Comparison of ENCODE assay signal across 8 cellular contexts in the genomic region with DNA sequence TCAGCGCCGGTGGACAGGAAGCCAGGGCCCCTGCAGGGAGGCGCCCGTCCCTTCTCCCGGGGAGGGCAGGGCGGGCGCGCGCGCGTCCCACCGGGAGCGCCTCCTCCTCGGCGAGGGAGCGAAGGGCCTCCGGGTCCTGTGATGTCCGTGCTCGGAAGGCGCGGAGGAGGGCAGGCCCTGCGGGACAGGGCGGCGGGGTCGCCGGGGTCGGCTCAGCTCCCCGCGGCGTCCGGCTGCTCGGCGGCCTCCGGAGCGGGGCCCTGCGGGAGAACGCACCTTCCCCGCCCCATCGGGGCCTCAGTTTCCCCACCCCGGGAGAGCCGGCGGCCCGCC. TPM values are rescaled to one million over a fixed set of nuclear protein-coding genes. Genes with fewer than 3 reads are reported as not detected.
A peak's percentile ranks its signal among the peaks of the same experiment; 100 is the strongest.
DNase-seq lines count a peak whose midpoint lies in the region; ATAC-seq and TF ChIP-seq lines count a peak whose summit lies in the region.

No MANE protein-coding gene starts in this region.

- no peaks in the 10 kb centered on the region for H3K36me3 ChIP-seq in neutrophil

- H3K4me1 ChIP-seq in neutrophil (ENCODE audit: control insufficient read depth in 1 of 2, insufficient read depth in 1 of 2, low read depth in 1 of 2, low read length in 1 of 2), result peaks cover 8 to 13% of the 10 kb centered on the region in 2 experiments

- no peaks in the 10 kb centered on the region for H3K9me3 Mint-ChIP-seq in activated B cell treated with CpG ODN at 0.5 μM for 24 hours

- H3K4me3 Mint-ChIP-seq in activated B cell treated with CpG ODN at 0.5 μM for 24 hours, result peak overlapping the region; percentile 81

- DNase-seq in CD1c-positive myeloid dendritic cell (ENCODE audit: extremely low spot score), result peak; percentile 50
- DNase-seq in activated B cell treated with CpG ODN at 0.5 μM for 24 hours, result no peak
- no peak for DNase-seq in fibroblast of mammary gland (ENCODE audit: low read depth)
- no peak for DNase-seq in cortex of kidney (lab: John Stamatoyannopoulos, UW)
- DNase-seq in foreskin melanocyte, result no peak

- H3K27me3 Mint-ChIP-seq in activated B cell treated with CpG ODN at 0.5 μM for 24 hours, result no peaks in the 10 kb centered on the region

- POLR2A ChIA-PET in activated B cell treated with CpG ODN at 0.5 μM for 24 hours (lab: Charles Lee), result interaction anchor here (0.6 to 2.1 kb wide), 17 partner anchors 11 to 695 kb away, joined by 3 to 18 read pairs (median 5); a partner anchor contains a TSS

- ATAC-seq in GM19372 (IDR thresholded peaks at IDR 0.05; ENCODE audit: low read depth, unreplicated experiment) (peak; percentile 13), HG03439 (IDR thresholded peaks at IDR 0.05; ENCODE audit: unreplicated experiment) (peak; percentile 19), activated B cell treated with CpG ODN at 0.5 μM for 24 hours (ENCODE audit: low read depth) (no peak)

- H3K9me3 ChIP-seq in neutrophil, result no peaks in the 10 kb centered on the region

- peaks cover 20% of the 10 kb centered on the region for H3K27me3 ChIP-seq in neutrophil

- H3K4me3 ChIP-seq in fibroblast of mammary gland (ENCODE audit: control insufficient read depth, low read depth, low read length), result peak overlapping the region; percentile 78
- peak overlapping the region; percentile 72 to 81 for H3K4me3 ChIP-seq in neutrophil (ENCODE audit: low read depth in 1 of 2, low read length in 1 of 2)

- H3K36me3 Mint-ChIP-seq in activated B cell treated with CpG ODN at 0.5 μM for 24 hours (ENCODE audit: low read depth), result peaks cover 3% of the 10 kb centered on the region

- peaks cover 13% of the 10 kb centered on the region for H3K4me1 Mint-ChIP-seq in activated B cell treated with CpG ODN at 0.5 μM for 24 hours

- no peak overlapping the region for H3K27ac Mint-ChIP-seq in activated B cell treated with CpG ODN at 0.5 μM for 24 hours

- H3K27ac ChIP-seq in neutrophil, result peak overlapping the region; percentile 55

- no peak for TF ChIP-seq CTCF in activated B cell treated with CpG ODN at 0.5 μM for 24 hours (IDR thresholded peaks at IDR 0.05)
- no peak for TF ChIP-seq CTCF in fibroblast of mammary gland (conservative IDR thresholded peaks at IDR 0.05; ENCODE audit: control insufficient read depth, insufficient read depth, low read depth, low read length)
- no peak for TF ChIP-seq CTCF in neutrophil (IDR thresholded peaks at IDR 0.05)

- CTCF ChIA-PET in activated B cell treated with CpG ODN at 0.5 μM for 24 hours (lab: Charles Lee), result interaction anchor here (0.8 to 1.7 kb wide), 5 partner anchors 10 to 121 kb away, joined by 3 to 8 read pairs (median 6); a partner anchor contains a TSS

- intact Hi-C loops in activated B cell treated with CpG ODN at 0.5 μM for 24 hours (cut with micrococcal nuclease), result loop anchor here (2.0 to 5.0 kb wide), 3 partner anchors 110 to 336 kb away; a partner anchor contains a TSS

RNA-seq across cellular contexts. Expression of a gene that starts 0.3 kb away (rescaled TPM):
- total RNA-seq in activated B cell treated with CpG ODN at 0.5 μM for 24 hours, result 8.4 and 12.8 TPM in 2 replicates

RNA-seq across cellular contexts. Expression of a gene that starts 0.6 kb away (rescaled TPM):
- total RNA-seq in activated B cell treated with CpG ODN at 0.5 μM for 24 hours, result 2.6 and 3.9 TPM in 2 replicates

RNA-seq across cellular contexts. Expression of a gene that starts 18.5 kb away (rescaled TPM):
- total RNA-seq in activated B cell treated with CpG ODN at 0.5 μM for 24 hours, result not detected in 2 replicates

RNA-seq across cellular contexts. Expression of a gene that starts 36.5 kb away (rescaled TPM):
- total RNA-seq in activated B cell treated with CpG ODN at 0.5 μM for 24 hours, result 22.5 and 24.7 TPM in 2 replicates
